In the genomic region with DNA sequence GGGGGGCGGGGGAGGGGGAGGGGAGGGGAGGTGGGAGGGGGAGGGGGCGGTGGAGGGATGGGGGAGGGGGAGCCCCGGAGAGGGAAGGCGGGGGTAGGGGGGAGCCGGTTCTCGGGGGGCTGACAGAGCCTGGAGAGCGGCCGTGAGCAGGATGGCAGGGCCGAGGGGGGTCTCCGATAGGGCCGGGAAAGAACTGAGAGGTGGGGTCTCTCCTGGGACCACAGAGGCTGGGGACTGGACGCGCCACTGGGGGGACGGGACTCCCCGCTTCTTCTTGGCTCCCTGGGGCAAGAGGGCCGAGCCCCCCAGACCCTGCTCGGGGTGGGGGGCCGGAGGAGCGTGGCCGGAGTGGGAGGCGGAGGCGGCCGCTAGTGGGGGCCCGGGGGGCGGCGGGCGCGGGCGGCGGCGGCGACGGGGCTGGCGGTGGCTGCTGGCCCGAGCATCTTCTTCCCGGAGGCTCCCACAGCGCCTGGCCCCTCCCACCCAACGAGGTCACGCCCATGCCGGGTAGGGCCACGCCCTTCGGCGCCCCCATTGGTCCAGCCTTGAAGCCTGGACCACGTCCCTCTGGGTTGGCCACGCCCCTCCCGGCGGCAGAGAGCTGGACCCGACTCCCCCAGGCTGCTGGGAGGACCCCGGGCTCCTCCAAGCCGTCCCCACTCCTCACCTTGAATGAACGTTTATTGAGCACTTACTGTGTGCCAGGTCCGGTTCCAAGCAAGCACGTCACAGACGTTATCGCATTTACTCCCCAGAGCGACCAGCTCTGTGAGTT, we compare ENCODE assay signal across 8 cellular contexts.
DNase-seq lines count a peak whose midpoint lies in the region; ATAC-seq and FAIRE-seq lines count a peak whose summit lies in the region.

Gene NOVA2 (minus strand): TSS at position 302 of the 775 bp plus-strand sequence. CDS start 514 bp downstream, outside the sequence.

- peak within 1 kb of the TSS in 3 of 11 experiments; percentile 41 to 54 (median 48); a peak in 6 of 22 replicates for H3K9ac ChIP-seq in BLaER1 treated with 17β-estradiol and CSF1 and Interleukin-3, amounts not matched to agents 10 nM and 100 nM

- no peaks in the 10 kb centered on the region for H3K36me3 ChIP-seq in BLaER1 treated with 17β-estradiol and CSF1 and Interleukin-3, amounts not matched to agents 10 nM and 100 nM

- H4K20me1 ChIP-seq in BLaER1 treated with 17β-estradiol and CSF1 and Interleukin-3, amounts not matched to agents 10 nM and 100 nM, result no peaks in the 10 kb centered on the region

- peak within 1 kb of the TSS; percentile 81 to 94 (median 87) for H3K4me2 ChIP-seq in BLaER1 treated with 17β-estradiol and CSF1 and Interleukin-3, amounts not matched to agents 10 nM and 100 nM

- DNase-seq in HTR-8/SVneo (ENCODE audit: insufficient read length, low spot score), result peak; percentile 82
- DNase-seq in RPMI8226, result peak; percentile 24
- DNase-seq in caudate nucleus (lab: John Stamatoyannopoulos, UW), result peak in 60 of 61 donors; percentile 25 to 95 (median 85)
- DNase-seq in inferior parietal cortex (ENCODE audit: extremely low spot score), result peak; percentile 84
- DNase-seq in stimulated activated CD4-positive, alpha-beta T cell treated with anti-CD3 and anti-CD28 coated beads, Interleukin-15, amount 100 ng/mL, for 48 hours (ENCODE audit: low read depth in 2 of 2), result peak; percentile 24 to 40
- DNase-seq in 8988T, result no peak

- peak within 1 kb of the TSS in 8 of 10 experiments; percentile 35 to 59 (median 46); a peak in 11 of 20 replicates for H3K4me3 ChIP-seq in BLaER1 treated with 17β-estradiol and CSF1 and Interleukin-3, amounts not matched to agents 10 nM and 100 nM

- H3K27ac ChIP-seq in BLaER1 treated with 17β-estradiol and CSF1 and Interleukin-3, amounts not matched to agents 10 nM and 100 nM, result no peak within 1 kb of the TSS; a peak in 1 of 22 replicates
- peak within 1 kb of the TSS; percentile 60 for H3K27ac ChIP-seq in caudate nucleus (ENCODE audit: low read depth, low read length)

- peaks cover 19 to 79% (median 69%) of the 10 kb centered on the region in 10 experiments for H3K4me1 ChIP-seq in BLaER1 treated with 17β-estradiol and CSF1 and Interleukin-3, amounts not matched to agents 10 nM and 100 nM

- peak; percentile 64 for FAIRE-seq in HTR-8/SVneo (lab: Jason Lieb, UNC)

- H3K27me3 ChIP-seq in BLaER1 treated with 17β-estradiol and CSF1 and Interleukin-3, amounts not matched to agents 10 nM and 100 nM, result no peaks in the 10 kb centered on the region

- no peak for ATAC-seq in HG03571 (IDR thresholded peaks at IDR 0.05; ENCODE audit: unreplicated experiment)

- no peaks in the 10 kb centered on the region for H3K9me3 ChIP-seq in BLaER1 treated with 17β-estradiol and CSF1 and Interleukin-3, amounts not matched to agents 10 nM and 100 nM (replicated peaks in 1 of 11)
